In genomic region chr6:116253505-116254296, GRCh38 we compare ENCODE assay signal across 8 cellular contexts. TPM values are rescaled to one million over a fixed set of nuclear protein-coding genes. Genes with fewer than 3 reads are reported as not detected.
DNase-seq lines count a peak whose midpoint lies in the region; ATAC-seq and TF ChIP-seq lines count a peak whose summit lies in the region.

TSS of gene TSPYL4 (minus strand) at chr6:116254075. CDS start at chr6:116254008, 67 bp downstream.

- CTCF ChIA-PET in Panc1 (lab: Charles Lee) = no interaction called here

- in situ Hi-C loops in Panc1 (cut with HindIII; ENCODE audit: low pct_unique_long_range_greater_than_20kb, low sequenced_read_pairs) = no loop called here

- H3K9ac ChIP-seq in muscle layer of colon (ENCODE audit: low read length) = peak within 1 kb of the TSS; percentile 80

- WGBS in esophagus squamous epithelium, 2 donors = 1 to 2% methylated on average over 21 to 26 of the region's 53 CpGs

- TF ChIP-seq CTCF in Panc1 (IDR thresholded peaks at IDR 0.05) = no peak
- TF ChIP-seq CTCF in esophagus squamous epithelium (IDR thresholded peaks at IDR 0.05) = no peak

- intact Hi-C loops in Panc1 (cut with micrococcal nuclease; ENCODE audit: unreplicated experiment) (no loop called here), esophagus squamous epithelium (cut with DNase I) (no loop called here)

- DNase-seq in DMS79 treated with DMSO at 0.1 percent for 48 hours (lab: John Stamatoyannopoulos, UW) (peak; percentile 96), Panc1 (ENCODE audit: low read depth, low spot score) (peak; percentile 93), esophagus squamous epithelium (lab: John Stamatoyannopoulos, UW) (peak; percentile 67)
- peak; percentile 89 for DNase-seq in activated T-cell treated with anti-CD3 and anti-CD28 coated beads, Interleukin-2, amount 50 U/mL, for 4 hours
- DNase-seq in stimulated activated CD8-positive, alpha-beta memory T cell treated with anti-CD3 and anti-CD28 coated beads, Interleukin-7, amount 100 ng/mL, for 1 hour (ENCODE audit: low read depth in 2 of 2) = peak; percentile 77 to 82

- no peaks in the 10 kb centered on the region for H3K27me3 ChIP-seq in Panc1 (ENCODE audit: control insufficient read depth, insufficient read depth, low read length)
- no peaks in the 10 kb centered on the region for H3K27me3 ChIP-seq in esophagus squamous epithelium
- H3K27me3 ChIP-seq in muscle layer of colon (ENCODE audit: control insufficient read depth in 1 of 2, insufficient read depth in 2 of 2, low read length in 2 of 2) = no peaks in the 10 kb centered on the region

- H3K4me1 ChIP-seq in Panc1 (ENCODE audit: control insufficient read depth, insufficient read depth, low read length) = peaks cover 32% of the 10 kb centered on the region
- peaks cover 22 to 63% (median 46%) of the 10 kb centered on the region in 3 donors for H3K4me1 ChIP-seq in esophagus squamous epithelium
- peaks cover 47% of the 10 kb centered on the region for H3K4me1 ChIP-seq in muscle layer of colon (ENCODE audit: insufficient read depth, low read length)

- no peaks in the 10 kb centered on the region for H3K9me3 ChIP-seq in KOPT-K1 (ENCODE audit: insufficient read depth, low read length, poor library complexity, severe bottlenecking)
- H3K9me3 ChIP-seq in Panc1 (ENCODE audit: control insufficient read depth, insufficient read depth, low read depth, low read length) = no peaks in the 10 kb centered on the region
- H3K9me3 ChIP-seq in esophagus squamous epithelium = no peaks in the 10 kb centered on the region
- no peaks in the 10 kb centered on the region for H3K9me3 ChIP-seq in muscle layer of colon (ENCODE audit: low read length)

- BruUV-seq in Panc1 (replicated peaks; lab: Mats Ljungman, UMichigan) = no TSS peak

- POLR2A ChIA-PET in Panc1 (lab: Charles Lee) = interaction anchor here (0.6 kb wide), 1 partner anchor 119 kb away, joined by 5 read pairs; no protein-coding TSS in a partner anchor

- peak in 3 of 4 donors; percentile 32 to 85 (median 78) for TF ChIP-seq POLR2A in esophagus squamous epithelium (IDR thresholded peaks at IDR 0.05)

- H3K4me3 Mint-ChIP-seq in activated T-cell treated with anti-CD3 and anti-CD28 coated beads, Interleukin-2, amount 50 U/mL, for 4 hours = no peak within 1 kb of the TSS

- H3K4me3 ChIP-seq in Panc1 (ENCODE audit: low read depth in 2 of 2, low read length in 2 of 2) (peak within 1 kb of the TSS; percentile 96 to 97), esophagus squamous epithelium (peak within 1 kb of the TSS; percentile 73 to 99 (median 97)), muscle layer of colon (ENCODE audit: low read depth in 1 of 2, low read length in 2 of 2) (peak within 1 kb of the TSS; percentile 75 to 91)

- H3K36me3 Mint-ChIP-seq in activated T-cell treated with anti-CD3 and anti-CD28 coated beads, Interleukin-2, amount 50 U/mL, for 4 hours (ENCODE audit: insufficient read depth) = peaks cover 6% of the 10 kb centered on the region

- H3K27me3 Mint-ChIP-seq in activated T-cell treated with anti-CD3 and anti-CD28 coated beads, Interleukin-2, amount 50 U/mL, for 4 hours (ENCODE audit: low read depth) = no peaks in the 10 kb centered on the region

- ATAC-seq in GM21825 (IDR thresholded peaks at IDR 0.05; ENCODE audit: unreplicated experiment) = peak; percentile 100
- ATAC-seq in Panc1 = peak; percentile 99
- ATAC-seq in activated T-cell treated with anti-CD3 and anti-CD28 coated beads, Interleukin-2, amount 50 U/mL, for 4 hours = peak; percentile 99

- H3K27ac ChIP-seq in KOPT-K1 (ENCODE audit: low read depth, low read length, poor library complexity, severe bottlenecking) = peak within 1 kb of the TSS; percentile 75
- H3K27ac ChIP-seq in Panc1 (ENCODE audit: low read length) = peak within 1 kb of the TSS; percentile 99
- H3K27ac ChIP-seq in esophagus squamous epithelium = peak within 1 kb of the TSS; percentile 92 to 96 (median 94)
- peak within 1 kb of the TSS; percentile 95 for H3K27ac ChIP-seq in muscle layer of colon (ENCODE audit: low read depth, low read length)

- no peaks in the 10 kb centered on the region for H3K9me3 Mint-ChIP-seq in activated T-cell treated with anti-CD3 and anti-CD28 coated beads, Interleukin-2, amount 50 U/mL, for 4 hours

- H3K36me3 ChIP-seq in KOPT-K1 (ENCODE audit: insufficient read depth, low read length) (peaks cover 15% of the 10 kb centered on the region; the same call in 1 of the 2 replicates), Panc1 (ENCODE audit: control insufficient read depth, insufficient read depth, low read length) (no peaks in the 10 kb centered on the region; the same call in 1 of the 2 replicates), esophagus squamous epithelium (peaks cover 0 to 7% (median 0%) of the 10 kb centered on the region in 3 donors), muscle layer of colon (ENCODE audit: insufficient read depth, low read length) (no peaks in the 10 kb centered on the region)

- H3K4me1 Mint-ChIP-seq in activated T-cell treated with anti-CD3 and anti-CD28 coated beads, Interleukin-2, amount 50 U/mL, for 4 hours (ENCODE audit: low read depth) = peaks cover 19% of the 10 kb centered on the region

RNA-seq across cellular contexts. Expression of gene TSPYL4, which starts in this region (rescaled TPM):
- 7.6 TPM for total RNA-seq in Panc1 (2021; ENCODE audit: unreplicated experiment)
- 3.7 TPM for polyA plus RNA-seq in Panc1 (2012; ENCODE audit: insufficient read length)
- total RNA-seq in activated T-cell treated with anti-CD3 and anti-CD28 coated beads, Interleukin-2, amount 50 U/mL, for 4 hours = 10 to 100 TPM; 17.3 to 19.2 (median 18.5) TPM
- 10 to 100 TPM in 1 of 4 donors, 1 to 10 TPM in 3; 2.8 to 11.8 (median 6.3) TPM for total RNA-seq in esophagus squamous epithelium

Comparison
In these comparisons a context has a peak if more than half of its experiments do, and no peak if none do; other contexts are left out.
1. Peak in every context shown above with its lines: DNase-seq, ATAC-seq, H3K4me3 ChIP-seq and H3K27ac ChIP-seq.